Comparison of ENCODE assay signal across 8 cellular contexts in genomic region chr1:40476924-40477679, GRCh38. TPM values are rescaled to one million over a fixed set of nuclear protein-coding genes. Genes with fewer than 3 reads are reported as not detected.
DNase-seq lines count a peak whose midpoint lies in the region; ATAC-seq and TF ChIP-seq lines count a peak whose summit lies in the region.

TSS of gene ZFP69 (plus strand) at chr1:40477290. CDS start at chr1:40479362, 2,072 bp downstream.

- H3K4me3 ChIP-seq in parathyroid adenoma (ENCODE audit: low read depth, low read length) (peak within 1 kb of the TSS; percentile 74), thyroid gland (replicated peaks in 1 of 3) (peak within 1 kb of the TSS; percentile 27 to 73 (median 62))

- no peak for TF ChIP-seq EP300 in Ishikawa (IDR thresholded peaks at IDR 0.05; ENCODE audit: borderline replicate concordance)

- no peak within 1 kb of the TSS for H3K9ac ChIP-seq in parathyroid adenoma

- H3K9me3 ChIP-seq in parathyroid adenoma (ENCODE audit: control insufficient read depth, low read length): peaks cover 4% of the 10 kb centered on the region
- no peaks in the 10 kb centered on the region for H3K9me3 ChIP-seq in thyroid gland

- H3K79me2 ChIP-seq in parathyroid adenoma: no peaks in the 10 kb centered on the region

- TF ChIP-seq CTCF in parathyroid adenoma (IDR thresholded peaks at IDR 0.05) (no peak), thyroid gland (IDR thresholded peaks at IDR 0.05) (no peak)

- no peaks in the 10 kb centered on the region for H3K36me3 ChIP-seq in parathyroid adenoma (ENCODE audit: control insufficient read depth, insufficient read depth, low read length)
- H3K36me3 ChIP-seq in thyroid gland: no peaks in the 10 kb centered on the region

- H3K27ac ChIP-seq in parathyroid adenoma (no peak within 1 kb of the TSS), thyroid gland (peak within 1 kb of the TSS in 2 of 3 donors; percentile 0 to 2)

- peak within 1 kb of the TSS; percentile 89 for H3K4me2 ChIP-seq in parathyroid adenoma (ENCODE audit: low read length)

- intact Hi-C loops in Right ventricle myocardium inferior (cut with DNase I) (no loop called here), thyroid gland (cut with DNase I) (no loop called here)

- TF ChIP-seq RAD21 in Ishikawa (IDR thresholded peaks at IDR 0.05; ENCODE audit: low read depth): peak; percentile 4; the same call in 1 of the 2 replicates

- H3K27me3 ChIP-seq in parathyroid adenoma (ENCODE audit: control insufficient read depth, insufficient read depth, low read length): no peaks in the 10 kb centered on the region
- no peaks in the 10 kb centered on the region for H3K27me3 ChIP-seq in thyroid gland

- DNase-seq in C1 segment of cervical spinal cord (lab: John Stamatoyannopoulos, UW) (peak in 12 of 14 donors; percentile 7 to 70 (median 30)), SK-N-DZ (ENCODE audit: low spot score) (peak; percentile 79), Right ventricle myocardium inferior (ENCODE audit: missing footprints) (peak; percentile 91), thyroid gland (peak; percentile 61 to 69)
- DNase-seq in activated naive CD4-positive, alpha-beta T cell treated with anti-CD3 and anti-CD28 coated beads, Interleukin-2, amount 50 U/mL, for 16 hours: peak; percentile 71

- H2AFZ ChIP-seq in parathyroid adenoma: peak within 1 kb of the TSS; percentile 94

- WGBS in thyroid gland, 2 donors: 2 to 3% methylated on average over 13 to 31 of the region's 65 CpGs

- peak in 1 of 2 donors; percentile 63 for TF ChIP-seq POLR2A in thyroid gland (IDR thresholded peaks at IDR 0.05)

- no peaks in the 10 kb centered on the region for H3K4me1 ChIP-seq in parathyroid adenoma
- no peaks in the 10 kb centered on the region for H3K4me1 ChIP-seq in thyroid gland

- ATAC-seq in GM19397 (IDR thresholded peaks at IDR 0.05; ENCODE audit: unreplicated experiment) (peak; percentile 89), Right ventricle myocardium inferior (peak; percentile 95)

TF ChIP-seq in Ishikawa, 13 proteins besides CTCF, POLR2A, EP300 and RAD21:
- TF ChIP-seq REST (IDR thresholded peaks at IDR 0.05; ENCODE audit: low read depth) (no peak), ZBTB7A (IDR thresholded peaks at IDR 0.05; ENCODE audit: low read depth) (peak; percentile 88), FOXM1 (IDR thresholded peaks at IDR 0.05; ENCODE audit: borderline replicate concordance, low read depth) (no peak), CREB1 (IDR thresholded peaks at IDR 0.05; ENCODE audit: low read depth) (no peak), NFIC (IDR thresholded peaks at IDR 0.05) (no peak), YY1 (IDR thresholded peaks at IDR 0.05; ENCODE audit: low read depth) (no peak), EGR1 (IDR thresholded peaks at IDR 0.05) (peak; percentile 79), TAF1 (IDR thresholded peaks at IDR 0.05; ENCODE audit: low read depth) (peak; percentile 27; the same call in 1 of the 2 replicates)
- TF ChIP-seq, protein P1, sequence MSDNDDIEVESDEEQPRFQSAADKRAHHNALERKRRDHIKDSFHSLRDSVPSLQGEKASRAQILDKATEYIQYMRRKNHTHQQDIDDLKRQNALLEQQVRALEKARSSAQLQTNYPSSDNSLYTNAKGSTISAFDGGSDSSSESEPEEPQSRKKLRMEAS (IDR thresholded peaks at IDR 0.05): peak; percentile 70; the same call in 1 of the 2 replicates

RNA-seq across cellular contexts. Expression of gene ZFP69, which starts in this region (rescaled TPM):
- 6.4 and 8.9 TPM in 2 replicates for polyA plus RNA-seq in SK-N-DZ (2014; cell fraction: cytosol; rRNA removed)
- polyA plus RNA-seq in SK-N-DZ (2014; cell fraction: nucleus; rRNA removed): 7.7 and 9.0 TPM in 2 replicates
- total RNA-seq in Right ventricle myocardium inferior (1.8 TPM), thyroid gland (1 to 10 TPM in 3 of 4 donors, under 1 TPM in 1; 0.92 to 4.8 (median 3.0) TPM)

Comparison
In these comparisons a context has a peak if more than half of its experiments do, and no peak if none do; other contexts are left out.
1. DNase-seq: peak in every context shown above with its lines; median percentile 91 in Right ventricle myocardium inferior; 79 in SK-N-DZ; 71 in activated naive CD4-positive, alpha-beta T cell treated with anti-CD3 and anti-CD28 coated beads, Interleukin-2, amount 50 U/mL, for 16 hours; 65 in thyroid gland; 30 in C1 segment of cervical spinal cord.